Comparison of ENCODE assay signal across 1 cellular context in genomic region chr7:149090397-149091195, GRCh38.
TF ChIP-seq lines count a peak whose summit lies in the region.

Gene ZNF786, minus strand, starts transcription at chr7:149090718. Its CDS starts 78 bp downstream, at chr7:149090640.

TF ChIP-seq in K562, 482 proteins besides CTCF, POLR2A, EP300 and RAD21 (continued from another document and continues in another):
- TF ChIP-seq, protein P1, sequence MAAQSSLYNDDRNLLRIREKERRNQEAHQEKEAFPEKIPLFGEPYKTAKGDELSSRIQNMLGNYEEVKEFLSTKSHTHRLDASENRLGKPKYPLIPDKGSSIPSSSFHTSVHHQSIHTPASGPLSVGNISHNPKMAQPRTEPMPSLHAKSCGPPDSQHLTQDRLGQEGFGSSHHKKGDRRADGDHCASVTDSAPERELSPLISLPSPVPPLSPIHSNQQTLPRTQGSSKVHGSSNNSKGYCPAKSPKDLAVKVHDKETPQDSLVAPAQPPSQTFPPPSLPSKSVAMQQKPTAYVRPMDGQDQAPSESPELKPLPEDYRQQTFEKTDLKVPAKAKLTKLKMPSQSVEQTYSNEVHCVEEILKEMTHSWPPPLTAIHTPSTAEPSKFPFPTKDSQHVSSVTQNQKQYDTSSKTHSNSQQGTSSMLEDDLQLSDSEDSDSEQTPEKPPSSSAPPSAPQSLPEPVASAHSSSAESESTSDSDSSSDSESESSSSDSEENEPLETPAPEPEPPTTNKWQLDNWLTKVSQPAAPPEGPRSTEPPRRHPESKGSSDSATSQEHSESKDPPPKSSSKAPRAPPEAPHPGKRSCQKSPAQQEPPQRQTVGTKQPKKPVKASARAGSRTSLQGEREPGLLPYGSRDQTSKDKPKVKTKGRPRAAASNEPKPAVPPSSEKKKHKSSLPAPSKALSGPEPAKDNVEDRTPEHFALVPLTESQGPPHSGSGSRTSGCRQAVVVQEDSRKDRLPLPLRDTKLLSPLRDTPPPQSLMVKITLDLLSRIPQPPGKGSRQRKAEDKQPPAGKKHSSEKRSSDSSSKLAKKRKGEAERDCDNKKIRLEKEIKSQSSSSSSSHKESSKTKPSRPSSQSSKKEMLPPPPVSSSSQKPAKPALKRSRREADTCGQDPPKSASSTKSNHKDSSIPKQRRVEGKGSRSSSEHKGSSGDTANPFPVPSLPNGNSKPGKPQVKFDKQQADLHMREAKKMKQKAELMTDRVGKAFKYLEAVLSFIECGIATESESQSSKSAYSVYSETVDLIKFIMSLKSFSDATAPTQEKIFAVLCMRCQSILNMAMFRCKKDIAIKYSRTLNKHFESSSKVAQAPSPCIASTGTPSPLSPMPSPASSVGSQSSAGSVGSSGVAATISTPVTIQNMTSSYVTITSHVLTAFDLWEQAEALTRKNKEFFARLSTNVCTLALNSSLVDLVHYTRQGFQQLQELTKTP (IDR thresholded peaks at IDR 0.05; ENCODE audit: low read depth in 1 of 2, partially characterized antibody in 2 of 2): no peak
- TF ChIP-seq HDAC8 (tag; IDR thresholded peaks at IDR 0.05): 0 out of 2 replicates have a peak, but pooled peaks have one; percentile 21
- no peak for TF ChIP-seq GTF2B (IDR thresholded peaks at IDR 0.05; ENCODE audit: extremely low read depth, insufficient read length)
- no peak for TF ChIP-seq EZH2 (IDR thresholded peaks at IDR 0.05; ENCODE audit: borderline replicate concordance, low read depth, low read length)
- TF ChIP-seq SRSF7 (optimal IDR thresholded peaks at IDR 0.05; ENCODE audit: low read depth, low read length): no peak
- peak in 2 of 3 experiments; percentile 65 to 75 for TF ChIP-seq YY1 (IDR thresholded peaks at IDR 0.05; ENCODE audit: borderline replicate concordance in 1 of 3, control insufficient read depth in 1 of 3, extremely low read depth in 1 of 3, insufficient read depth in 3 of 3, insufficient read length in 1 of 3, insufficient replicate concordance in 2 of 3, low read depth in 1 of 3, low read length in 2 of 3)
- TF ChIP-seq REST (CRISPR knock-in tag; IDR thresholded peaks at IDR 0.05; ENCODE audit: low read depth): peak; percentile 66; the same call in 1 of the 2 replicates
- no peak for TF ChIP-seq RFX7 (CRISPR knock-in tag; IDR thresholded peaks at IDR 0.05)
- peak; percentile 8; the same call in 1 of the 2 replicates for TF ChIP-seq CBX5 (IDR thresholded peaks at IDR 0.05; ENCODE audit: borderline replicate concordance, low read depth)
- TF ChIP-seq MITF (IDR thresholded peaks at IDR 0.05): peak; percentile 44
- no peak for TF ChIP-seq ZC3H11A (IDR thresholded peaks at IDR 0.05; ENCODE audit: low read depth, low read length)
- TF ChIP-seq MLLT1 (IDR thresholded peaks at IDR 0.05): peak in 1 of 2 experiments; percentile 48; a peak in 2 of 4 replicates
- 0 out of 4 replicates have a peak, but pooled peaks of 1 of the 2 experiments have one; percentile 18 for TF ChIP-seq FOXK2 (conservative IDR thresholded peaks at IDR 0.05 in 1 of 2, IDR thresholded peaks at IDR 0.05 in 1 of 2; ENCODE audit: low read depth in 2 of 2)
- no peak for TF ChIP-seq NR1H2 (CRISPR knock-in tag; IDR thresholded peaks at IDR 0.05)
- peak; percentile 77 for TF ChIP-seq ESRRA (IDR thresholded peaks at IDR 0.05; ENCODE audit: borderline replicate concordance, low read depth)
- no peak for TF ChIP-seq ZNF3 (CRISPR knock-in tag; IDR thresholded peaks at IDR 0.05)
- peak in 1 of 2 experiments; percentile 60; a peak in 2 of 4 replicates for TF ChIP-seq SRF (CRISPR knock-in tag; IDR thresholded peaks at IDR 0.05)
- TF ChIP-seq PRMT5 (CRISPR knock-in tag; IDR thresholded peaks at IDR 0.05): no peak
- no peak for TF ChIP-seq ZBTB8A (IDR thresholded peaks at IDR 0.05; ENCODE audit: partially characterized antibody)
- TF ChIP-seq, protein P2, sequence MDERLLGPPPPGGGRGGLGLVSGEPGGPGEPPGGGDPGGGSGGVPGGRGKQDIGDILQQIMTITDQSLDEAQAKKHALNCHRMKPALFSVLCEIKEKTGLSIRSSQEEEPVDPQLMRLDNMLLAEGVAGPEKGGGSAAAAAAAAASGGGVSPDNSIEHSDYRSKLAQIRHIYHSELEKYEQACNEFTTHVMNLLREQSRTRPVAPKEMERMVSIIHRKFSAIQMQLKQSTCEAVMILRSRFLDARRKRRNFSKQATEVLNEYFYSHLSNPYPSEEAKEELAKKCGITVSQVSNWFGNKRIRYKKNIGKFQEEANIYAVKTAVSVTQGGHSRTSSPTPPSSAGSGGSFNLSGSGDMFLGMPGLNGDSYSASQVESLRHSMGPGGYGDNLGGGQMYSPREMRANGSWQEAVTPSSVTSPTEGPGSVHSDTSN (CRISPR knock-in tag; IDR thresholded peaks at IDR 0.05; ENCODE audit: low read depth): no peak
- TF ChIP-seq, protein P2 (tag; conservative IDR thresholded peaks at IDR 0.05; ENCODE audit: low read depth): no peak
- peak; percentile 47 for TF ChIP-seq NCOR1 (IDR thresholded peaks at IDR 0.05)
- peak; percentile 87 for TF ChIP-seq TFAP4 (CRISPR knock-in tag; IDR thresholded peaks at IDR 0.05; ENCODE audit: borderline replicate concordance)
- TF ChIP-seq ZKSCAN8 (CRISPR knock-in tag; IDR thresholded peaks at IDR 0.05): no peak
- TF ChIP-seq, protein P3, sequence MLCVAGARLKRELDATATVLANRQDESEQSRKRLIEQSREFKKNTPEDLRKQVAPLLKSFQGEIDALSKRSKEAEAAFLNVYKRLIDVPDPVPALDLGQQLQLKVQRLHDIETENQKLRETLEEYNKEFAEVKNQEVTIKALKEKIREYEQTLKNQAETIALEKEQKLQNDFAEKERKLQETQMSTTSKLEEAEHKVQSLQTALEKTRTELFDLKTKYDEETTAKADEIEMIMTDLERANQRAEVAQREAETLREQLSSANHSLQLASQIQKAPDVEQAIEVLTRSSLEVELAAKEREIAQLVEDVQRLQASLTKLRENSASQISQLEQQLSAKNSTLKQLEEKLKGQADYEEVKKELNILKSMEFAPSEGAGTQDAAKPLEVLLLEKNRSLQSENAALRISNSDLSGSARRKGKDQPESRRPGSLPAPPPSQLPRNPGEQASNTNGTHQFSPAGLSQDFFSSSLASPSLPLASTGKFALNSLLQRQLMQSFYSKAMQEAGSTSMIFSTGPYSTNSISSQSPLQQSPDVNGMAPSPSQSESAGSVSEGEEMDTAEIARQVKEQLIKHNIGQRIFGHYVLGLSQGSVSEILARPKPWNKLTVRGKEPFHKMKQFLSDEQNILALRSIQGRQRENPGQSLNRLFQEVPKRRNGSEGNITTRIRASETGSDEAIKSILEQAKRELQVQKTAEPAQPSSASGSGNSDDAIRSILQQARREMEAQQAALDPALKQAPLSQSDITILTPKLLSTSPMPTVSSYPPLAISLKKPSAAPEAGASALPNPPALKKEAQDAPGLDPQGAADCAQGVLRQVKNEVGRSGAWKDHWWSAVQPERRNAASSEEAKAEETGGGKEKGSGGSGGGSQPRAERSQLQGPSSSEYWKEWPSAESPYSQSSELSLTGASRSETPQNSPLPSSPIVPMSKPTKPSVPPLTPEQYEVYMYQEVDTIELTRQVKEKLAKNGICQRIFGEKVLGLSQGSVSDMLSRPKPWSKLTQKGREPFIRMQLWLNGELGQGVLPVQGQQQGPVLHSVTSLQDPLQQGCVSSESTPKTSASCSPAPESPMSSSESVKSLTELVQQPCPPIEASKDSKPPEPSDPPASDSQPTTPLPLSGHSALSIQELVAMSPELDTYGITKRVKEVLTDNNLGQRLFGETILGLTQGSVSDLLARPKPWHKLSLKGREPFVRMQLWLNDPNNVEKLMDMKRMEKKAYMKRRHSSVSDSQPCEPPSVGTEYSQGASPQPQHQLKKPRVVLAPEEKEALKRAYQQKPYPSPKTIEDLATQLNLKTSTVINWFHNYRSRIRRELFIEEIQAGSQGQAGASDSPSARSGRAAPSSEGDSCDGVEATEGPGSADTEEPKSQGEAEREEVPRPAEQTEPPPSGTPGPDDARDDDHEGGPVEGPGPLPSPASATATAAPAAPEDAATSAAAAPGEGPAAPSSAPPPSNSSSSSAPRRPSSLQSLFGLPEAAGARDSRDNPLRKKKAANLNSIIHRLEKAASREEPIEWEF (CRISPR knock-in tag; IDR thresholded peaks at IDR 0.05): no peak
- no peak for TF ChIP-seq MAFF (IDR thresholded peaks at IDR 0.05; ENCODE audit: low read length)
- no peak for TF ChIP-seq TCF3 (CRISPR knock-in tag; IDR thresholded peaks at IDR 0.05)
- no peak for TF ChIP-seq ZNF224 (CRISPR knock-in tag; IDR thresholded peaks at IDR 0.05)
- TF ChIP-seq ZNF79 (CRISPR knock-in tag; IDR thresholded peaks at IDR 0.05; ENCODE audit: low read depth): no peak
- no peak for TF ChIP-seq IFI16 (CRISPR knock-in tag; IDR thresholded peaks at IDR 0.05)
- no peak for TF ChIP-seq ZNF232 (CRISPR knock-in tag; IDR thresholded peaks at IDR 0.05)
